In genomic region chr18:53952700-53953099, GRCh38 we compare ENCODE assay signal across 24 cellular contexts.
A peak's percentile ranks its signal among the peaks of the same experiment; 100 is the strongest.
DNase-seq lines count a peak whose midpoint lies in the region; ATAC-seq and TF ChIP-seq lines count a peak whose summit lies in the region.
"Had no signal": no experiment of that assay in that cellular context is flagged by ENCODE, and none has a peak within 500 bp of the region (broad histone marks: within the 10 kb centered on the region; RNA-seq: fewer than 3 reads in every experiment).

No MANE protein-coding gene starts in this region.

- no peaks in the 10 kb centered on the region for H3K4me1 Mint-ChIP-seq in activated CD4-positive, alpha-beta T cell treated with anti-CD3 and anti-CD28 coated beads, Interleukin-2, amount 10 ng/mL, durations not matched to agents 7 days and 5 days
- H3K4me1 Mint-ChIP-seq: mesothelial cell of epicardium; naive thymus-derived CD8-positive, alpha-beta T cell had no signal

- no peak overlapping the region for H3K4me3 Mint-ChIP-seq in activated CD4-positive, alpha-beta T cell treated with anti-CD3 and anti-CD28 coated beads, Interleukin-2, amount 10 ng/mL, durations not matched to agents 7 days and 5 days
- H3K4me3 Mint-ChIP-seq: activated CD8-positive, alpha-beta T cell treated with anti-CD3 and anti-CD28 coated beads, Interleukin-2, amount 10 ng/mL, durations not matched to agents 7 days and 5 days; mesothelial cell of epicardium; naive thymus-derived CD8-positive, alpha-beta T cell; stimulated activated naive CD8-positive, alpha-beta T cell treated with anti-CD3 and anti-CD28 coated beads, Interleukin-15, Interleukin-2, amounts not matched to agents 100 ng/mL and 50 ng/mL, for 24 hours had no signal

- CTCF ChIA-PET in activated CD4-positive, alpha-beta T cell treated with anti-CD3 and anti-CD28 coated beads, Interleukin-2, amount 10 ng/mL, durations not matched to agents 7 days and 5 days (lab: Charles Lee) = no interaction called here

- H3K36me3 Mint-ChIP-seq in activated CD4-positive, alpha-beta T cell treated with anti-CD3 and anti-CD28 coated beads, Interleukin-2, amount 10 ng/mL, durations not matched to agents 7 days and 5 days (ENCODE audit: low read depth) = no peaks in the 10 kb centered on the region
- H3K36me3 Mint-ChIP-seq: mesothelial cell of epicardium; naive thymus-derived CD8-positive, alpha-beta T cell had no signal

- POLR2A ChIA-PET in activated CD4-positive, alpha-beta T cell treated with anti-CD3 and anti-CD28 coated beads, Interleukin-2, amount 10 ng/mL, durations not matched to agents 7 days and 5 days (lab: Charles Lee) = no interaction called here

- H3K9me3 Mint-ChIP-seq in activated CD4-positive, alpha-beta T cell treated with anti-CD3 and anti-CD28 coated beads, Interleukin-2, amount 10 ng/mL, durations not matched to agents 7 days and 5 days = no peaks in the 10 kb centered on the region
- H3K9me3 Mint-ChIP-seq: mesothelial cell of epicardium; stimulated activated naive CD8-positive, alpha-beta T cell treated with anti-CD3 and anti-CD28 coated beads, Interleukin-15, Interleukin-2, amounts not matched to agents 100 ng/mL and 50 ng/mL, for 24 hours had no signal

- TF ChIP-seq CTCF in GM13977 (IDR thresholded peaks at IDR 0.05; ENCODE audit: extremely low read depth, insufficient read depth, missing control alignments) = no peak

- DNase-seq in GM13977 (ENCODE audit: low spot score) (no peak), SKM-1 treated with dmso at 0.1 percent for 144 hours (lab: John Stamatoyannopoulos, UW; ENCODE audit: unreplicated experiment) (no peak)
- DNase-seq in activated CD4-positive, alpha-beta T cell treated with anti-CD3 and anti-CD28 coated beads, Interleukin-2, amount 10 ng/mL, durations not matched to agents 7 days and 5 days = no peak
- DNase-seq: activated CD4-positive, CD25-positive, alpha-beta regulatory T cell treated with anti-CD3 and anti-CD28 coated beads, Interleukin-2, amount 50 U/mL, for 72 hours; activated CD8-positive, alpha-beta T cell treated with anti-CD3 and anti-CD28 coated beads, Interleukin-2, amount 10 ng/mL, durations not matched to agents 7 days and 5 days; adrenal gland; AML-193; DMS79; gastrocnemius medialis; hippocampal formation; left ventricle myocardium superior; naive thymus-derived CD8-positive, alpha-beta T cell; NCI-H1092 treated with DMSO at 0.1 percent for 48 hours; NCI-H1930; PC-3; SHP77; trophoblast cell had no signal

- in situ Hi-C loops in GM13977 (cut with MboI; ENCODE audit: low pct_unique_long_range_greater_than_20kb, low sequenced_read_pairs, unreplicated experiment) = no loop called here

- H3K27me3 Mint-ChIP-seq in activated CD4-positive, alpha-beta T cell treated with anti-CD3 and anti-CD28 coated beads, Interleukin-2, amount 10 ng/mL, durations not matched to agents 7 days and 5 days = no peaks in the 10 kb centered on the region

- no peak overlapping the region for H3K27ac Mint-ChIP-seq in activated CD4-positive, alpha-beta T cell treated with anti-CD3 and anti-CD28 coated beads, Interleukin-2, amount 10 ng/mL, durations not matched to agents 7 days and 5 days
- H3K27ac Mint-ChIP-seq: activated CD8-positive, alpha-beta T cell treated with anti-CD3 and anti-CD28 coated beads, Interleukin-2, amount 10 ng/mL, durations not matched to agents 7 days and 5 days; mesothelial cell of epicardium; naive thymus-derived CD8-positive, alpha-beta T cell; stimulated activated naive CD8-positive, alpha-beta T cell treated with anti-CD3 and anti-CD28 coated beads, Interleukin-15, Interleukin-2, amounts not matched to agents 100 ng/mL and 50 ng/mL, for 24 hours had no signal

- ATAC-seq in GM18499 (IDR thresholded peaks at IDR 0.05; ENCODE audit: insufficient read depth, unreplicated experiment) = peak; percentile 46
- peak; percentile 72 for ATAC-seq in GM19395 (IDR thresholded peaks at IDR 0.05; ENCODE audit: unreplicated experiment)
- ATAC-seq in HG02623 (IDR thresholded peaks at IDR 0.05; ENCODE audit: unreplicated experiment) = peak; percentile 44
- peak; percentile 68 for ATAC-seq in HG03280 (IDR thresholded peaks at IDR 0.05; ENCODE audit: unreplicated experiment)
- ATAC-seq in HG03097 (IDR thresholded peaks at IDR 0.05; ENCODE audit: low FRiP score, unreplicated experiment) = no peak
- ATAC-seq: activated CD8-positive, alpha-beta T cell treated with anti-CD3 and anti-CD28 coated beads, Interleukin-2, amount 10 ng/mL, durations not matched to agents 7 days and 5 days; gastrocnemius medialis; left ventricle myocardium superior; naive thymus-derived CD8-positive, alpha-beta T cell; PC-3 had no signal
